In the genomic region with DNA sequence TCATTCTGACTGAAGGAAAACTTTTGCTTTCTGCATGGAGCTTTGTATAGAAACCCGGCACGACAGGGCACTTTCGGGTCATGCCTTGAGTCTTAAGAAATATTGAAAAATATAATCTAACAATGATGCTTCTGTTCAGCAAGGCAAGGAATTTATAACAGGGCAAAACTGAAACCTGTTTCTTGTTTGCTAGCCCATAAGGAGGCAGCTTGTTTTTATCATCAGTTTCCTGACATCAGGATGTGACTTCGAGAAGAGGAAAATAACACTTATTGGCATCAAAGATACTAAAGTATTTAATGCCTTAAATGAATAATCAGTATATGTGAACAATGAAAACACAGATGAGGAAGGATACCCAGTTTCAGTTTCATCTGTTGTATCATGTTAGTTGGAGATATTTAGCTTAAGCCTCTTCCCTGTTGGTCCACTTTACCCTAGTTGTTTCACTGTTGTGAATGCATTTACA, we compare ENCODE assay signal across 12 cellular contexts.
DNase-seq lines count a peak whose midpoint lies in the region; ATAC-seq and TF ChIP-seq lines count a peak whose summit lies in the region.
"Had no signal": no experiment of that assay in that cellular context is flagged by ENCODE, and none has a peak within 500 bp of the region (broad histone marks: within the 10 kb centered on the region; RNA-seq: fewer than 3 reads in every experiment).

No MANE protein-coding gene starts in this region.

- H3K79me2 ChIP-seq in mammary epithelial cell (ENCODE audit: insufficient read depth, low read length), result peaks cover 4% of the 10 kb centered on the region

- peaks cover 4% of the 10 kb centered on the region for H3K4me1 ChIP-seq in CD4-positive, CD25-positive, alpha-beta regulatory T cell (ENCODE audit: control insufficient read depth, insufficient read depth, low read length, poor library complexity, severe bottlenecking)
- peaks cover 3% of the 10 kb centered on the region for H3K4me1 ChIP-seq in mammary epithelial cell (ENCODE audit: insufficient read depth, low read length)
- H3K4me1 ChIP-seq: parathyroid adenoma had no signal

- H3K27me3 Mint-ChIP-seq in CD4-positive, CD25-positive, alpha-beta regulatory T cell, result no peaks in the 10 kb centered on the region

- no peaks in the 10 kb centered on the region for H3K9me3 ChIP-seq in CD4-positive, CD25-positive, alpha-beta regulatory T cell (ENCODE audit: control insufficient read depth in 2 of 2, low read length in 2 of 2)
- no peaks in the 10 kb centered on the region for H3K9me3 ChIP-seq in mammary epithelial cell (replicated peaks; ENCODE audit: insufficient read depth, low read length)
- H3K9me3 ChIP-seq: body of pancreas had no signal

- no peak overlapping the region for H2AFZ ChIP-seq in mammary epithelial cell (ENCODE audit: low read depth, low read length)
- H2AFZ ChIP-seq: parathyroid adenoma had no signal

- 16% methylated on average over 4 of the region's 4 CpGs for WGBS in mammary epithelial cell (ENCODE audit: low coverage, missing lambda C conversion rate)

- CTCF ChIA-PET in mammary epithelial cell (lab: Charles Lee; ENCODE audit: low non-redundant PET), result interaction anchor here (0.6 kb wide), 1 partner anchor 8 kb away, joined by 7 read pairs; no protein-coding TSS in a partner anchor

- H3K9ac ChIP-seq in mammary epithelial cell (ENCODE audit: insufficient read depth, low read length), result no peak overlapping the region
- H3K9ac ChIP-seq: parathyroid adenoma had no signal

- peak in 1 of 3 donors; percentile 38 for DNase-seq in CD4-positive, CD25-positive, alpha-beta regulatory T cell
- DNase-seq in mammary epithelial cell (peak; percentile 55), DMS79 treated with DMSO at 0.1 percent for 48 hours (lab: John Stamatoyannopoulos, UW) (no peak), UCSD-AML1 (lab: John Stamatoyannopoulos, UW; ENCODE audit: unreplicated experiment) (no peak), HuH-7 (ENCODE audit: low spot score) (no peak)
- DNase-seq: COR-L47, T-helper 9 cell had no signal

- no peak overlapping the region for H3K4me3 Mint-ChIP-seq in CD4-positive, CD25-positive, alpha-beta regulatory T cell

- H3K36me3 ChIP-seq in CD4-positive, CD25-positive, alpha-beta regulatory T cell (ENCODE audit: control insufficient read depth, insufficient read depth, low read length), result no peaks in the 10 kb centered on the region
- no peaks in the 10 kb centered on the region for H3K36me3 ChIP-seq in mammary epithelial cell (ENCODE audit: insufficient read depth, low read length)

- intact Hi-C loops in mammary epithelial cell (cut with micrococcal nuclease), result no loop called here

- in situ Hi-C loops in mammary epithelial cell (cut with MboI; ENCODE audit: low sequenced_read_pairs in 2 of 2), result no loop called here

- no peaks in the 10 kb centered on the region for H3K27me3 ChIP-seq in CD4-positive, CD25-positive, alpha-beta regulatory T cell (ENCODE audit: control insufficient read depth, insufficient read depth, low read length)
- H3K27me3 ChIP-seq in mammary epithelial cell (ENCODE audit: insufficient read depth, low read length), result no peaks in the 10 kb centered on the region
- H3K27me3 ChIP-seq: body of pancreas had no signal

- H3K4me2 ChIP-seq in mammary epithelial cell (ENCODE audit: insufficient read depth, low read depth, low read length), result peak overlapping the region; percentile 56

- H3K36me3 Mint-ChIP-seq in CD4-positive, CD25-positive, alpha-beta regulatory T cell, result peaks cover 15% of the 10 kb centered on the region

- H3K9me3 Mint-ChIP-seq in CD4-positive, CD25-positive, alpha-beta regulatory T cell, result no peaks in the 10 kb centered on the region

- H3K27ac Mint-ChIP-seq in CD4-positive, CD25-positive, alpha-beta regulatory T cell, result peak overlapping the region in 2 of 3 donors; percentile 48 to 78

- dilution Hi-C loops in mammary epithelial cell (cut with HindIII; ENCODE audit: low sequenced_read_pairs), result no loop called here

- H4K20me1 ChIP-seq in mammary epithelial cell (ENCODE audit: insufficient read depth, low read length), result no peaks in the 10 kb centered on the region

- H3K27ac ChIP-seq in CD4-positive, CD25-positive, alpha-beta regulatory T cell (ENCODE audit: insufficient read depth, low read length, poor library complexity, severe bottlenecking), result no peak overlapping the region
- H3K27ac ChIP-seq in mammary epithelial cell (ENCODE audit: insufficient read depth, low read depth, low read length), result peak overlapping the region; percentile 16
- H3K27ac ChIP-seq: body of pancreas, parathyroid adenoma had no signal

- H3K4me3 ChIP-seq in CD4-positive, CD25-positive, alpha-beta regulatory T cell (ENCODE audit: low read depth, low read length), result no peak overlapping the region
- no peak overlapping the region for H3K4me3 ChIP-seq in mammary epithelial cell (replicated peaks in 1 of 3; ENCODE audit: insufficient read depth in 1 of 3, low read depth in 2 of 3, low read length in 3 of 3)
- H3K4me3 ChIP-seq: body of pancreas had no signal

- peaks cover 25 to 45% (median 32%) of the 10 kb centered on the region in 4 donors for H3K4me1 Mint-ChIP-seq in CD4-positive, CD25-positive, alpha-beta regulatory T cell

- no peak for TF ChIP-seq CTCF in mammary epithelial cell (conservative IDR thresholded peaks at IDR 0.05 in 1 of 2, IDR thresholded peaks at IDR 0.05 in 1 of 2; ENCODE audit: extremely low read depth in 1 of 2, insufficient read depth in 1 of 2, low read depth in 1 of 2, low read length in 2 of 2)

- ATAC-seq in CD4-positive, CD25-positive, alpha-beta regulatory T cell (ENCODE audit: low read depth in 2 of 2), result no peak
- ATAC-seq in GM19395 (IDR thresholded peaks at IDR 0.05; ENCODE audit: unreplicated experiment) (peak; percentile 80), HG03196 (IDR thresholded peaks at IDR 0.05; ENCODE audit: unreplicated experiment) (peak; percentile 57), HG02571 (IDR thresholded peaks at IDR 0.05; ENCODE audit: unreplicated experiment) (no peak)
- ATAC-seq: body of pancreas had no signal

- no TSS peak for BruUV-seq in mammary epithelial cell (replicated peaks; lab: Mats Ljungman, UMichigan)

Comparison
In these comparisons a context has a peak if more than half of its experiments do, and no peak if none do; other contexts are left out.
1. ATAC-seq: peak in GM19395 (single experiment) and HG03196 (single experiment); none in CD4-positive, CD25-positive, alpha-beta regulatory T cell (0 of 2) and HG02571 (single experiment).